In genomic region chr1:199453731-199454130, GRCh38 we compare ENCODE assay signal across 22 cellular contexts.
DNase-seq lines count a peak whose midpoint lies in the region; ATAC-seq, FAIRE-seq and TF ChIP-seq lines count a peak whose summit lies in the region.
"Had no signal": no experiment of that assay in that cellular context is flagged by ENCODE, and none has a peak within 500 bp of the region (broad histone marks: within the 10 kb centered on the region; RNA-seq: fewer than 3 reads in every experiment).

No MANE protein-coding gene starts in this region.

- H3K4me1 Mint-ChIP-seq in astrocyte (ENCODE audit: low read depth, unreplicated experiment) = peaks cover 11% of the 10 kb centered on the region

- no peaks in the 10 kb centered on the region for H3K9me3 ChIP-seq in astrocyte (ENCODE audit: insufficient read depth, low read depth, low read length)
- H3K9me3 ChIP-seq: A549; BLaER1 treated with 17β-estradiol and CSF1 and Interleukin-3, amounts not matched to agents 10 nM and 100 nM; SJCRH30 had no signal

- no peaks in the 10 kb centered on the region for H3K36me3 Mint-ChIP-seq in astrocyte (ENCODE audit: low read depth, unreplicated experiment)

- H3K79me2 ChIP-seq in astrocyte (ENCODE audit: insufficient read depth, low read length) = no peaks in the 10 kb centered on the region

- no peaks in the 10 kb centered on the region for H4K20me1 ChIP-seq in astrocyte (ENCODE audit: insufficient read depth, low read length)
- H4K20me1 ChIP-seq: BLaER1 treated with 17β-estradiol and CSF1 and Interleukin-3, amounts not matched to agents 10 nM and 100 nM had no signal

- no peak overlapping the region for H3K27ac ChIP-seq in astrocyte (ENCODE audit: low read depth, low read length)
- H3K27ac ChIP-seq: A549; BLaER1 treated with 17β-estradiol and CSF1 and Interleukin-3, amounts not matched to agents 10 nM and 100 nM; PC-9; SJCRH30 had no signal

- H3K4me3 Mint-ChIP-seq in astrocyte (ENCODE audit: unreplicated experiment) = no peak overlapping the region
- H3K4me3 Mint-ChIP-seq: CD4-positive, alpha-beta T cell had no signal

- no peak overlapping the region for H3K4me2 ChIP-seq in astrocyte (ENCODE audit: low read length)
- H3K4me2 ChIP-seq: A549; BLaER1 treated with 17β-estradiol and CSF1 and Interleukin-3, amounts not matched to agents 10 nM and 100 nM; PC-9 had no signal

- TF ChIP-seq CTCF in astrocyte (IDR thresholded peaks at IDR 0.05; ENCODE audit: insufficient read depth, low read depth, low read length) = no peak
- TF ChIP-seq CTCF in fibroblast of mammary gland (conservative IDR thresholded peaks at IDR 0.05; ENCODE audit: control insufficient read depth, insufficient read depth, low read depth, low read length) = no peak

- FAIRE-seq in astrocyte (lab: Jason Lieb, UNC) = no peak
- FAIRE-seq: A549 had no signal

- H3K27me3 Mint-ChIP-seq in astrocyte (ENCODE audit: low read depth, unreplicated experiment) = no peaks in the 10 kb centered on the region

- no peak overlapping the region for H2AFZ ChIP-seq in astrocyte (ENCODE audit: low read depth, low read length)
- H2AFZ ChIP-seq: PC-9 had no signal

- H3K36me3 ChIP-seq in astrocyte (ENCODE audit: insufficient read depth, low read length) = no peaks in the 10 kb centered on the region
- H3K36me3 ChIP-seq: BLaER1 treated with 17β-estradiol and CSF1 and Interleukin-3, amounts not matched to agents 10 nM and 100 nM; SJCRH30 had no signal

- no peaks in the 10 kb centered on the region for H3K27me3 ChIP-seq in astrocyte (ENCODE audit: insufficient read depth, low read length)
- H3K27me3 ChIP-seq: BLaER1 treated with 17β-estradiol and CSF1 and Interleukin-3, amounts not matched to agents 10 nM and 100 nM; SJCRH30 had no signal

- DNase-seq in HCEC 1CT = peak; percentile 11
- peak; percentile 89 for DNase-seq in astrocyte (ENCODE audit: low read depth)
- DNase-seq in fibroblast of mammary gland (ENCODE audit: low read depth) = peak; percentile 30
- DNase-seq in retina = peak; percentile 19
- no peak for DNase-seq in mucosa of gallbladder (ENCODE audit: low spot score)
- DNase-seq in GOT3 (lab: John Stamatoyannopoulos, UW) = no peak
- DNase-seq: AML-193; CD4-positive, alpha-beta T cell; H7; NCI-H1048; NCI-H1694; NCI-H2081; NCI-H226; NCI-H524; NCI-H774; PC-9; SJCRH30 had no signal

- no peak overlapping the region for H3K9ac ChIP-seq in astrocyte (ENCODE audit: low read length)
- H3K9ac ChIP-seq: BLaER1 treated with 17β-estradiol and CSF1 and Interleukin-3, amounts not matched to agents 10 nM and 100 nM had no signal

- no peaks in the 10 kb centered on the region for H3K9me3 Mint-ChIP-seq in astrocyte (ENCODE audit: unreplicated experiment)
- H3K9me3 Mint-ChIP-seq: CD4-positive, alpha-beta T cell had no signal

- no peak overlapping the region for H3K27ac Mint-ChIP-seq in astrocyte (ENCODE audit: unreplicated experiment)
- H3K27ac Mint-ChIP-seq: CD4-positive, alpha-beta T cell had no signal

- no peak for ATAC-seq in HG03342 (IDR thresholded peaks at IDR 0.05; ENCODE audit: unreplicated experiment)
- ATAC-seq: A549, Right ventricle myocardium inferior, SK-N-SH treated with all-trans-retinoic acid at 6 μM for 48 hours had no signal

- H3K4me1 ChIP-seq in astrocyte (ENCODE audit: insufficient read depth, low read length) = no peaks in the 10 kb centered on the region
- H3K4me1 ChIP-seq: A549; BLaER1 treated with 17β-estradiol and CSF1 and Interleukin-3, amounts not matched to agents 10 nM and 100 nM; SJCRH30 had no signal

- H3K4me3 ChIP-seq in astrocyte (ENCODE audit: insufficient read depth, low read depth, low read length) = no peak overlapping the region
- H3K4me3 ChIP-seq in fibroblast of mammary gland (ENCODE audit: control insufficient read depth, low read depth, low read length) = no peak overlapping the region
- H3K4me3 ChIP-seq: A549; BLaER1 treated with 17β-estradiol and CSF1 and Interleukin-3, amounts not matched to agents 10 nM and 100 nM; PC-9; SJCRH30 had no signal

Comparison
In these comparisons a context has a peak if more than half of its experiments do, and no peak if none do; other contexts are left out.
1. DNase-seq: peak in HCEC 1CT (single experiment), astrocyte (single experiment), fibroblast of mammary gland (single experiment) and retina (single experiment); none in mucosa of gallbladder (single experiment) and GOT3 (single experiment).